Comparison of ENCODE assay signal across 1 cellular context in genomic region chr3:134483195-134483890, GRCh38.
TF ChIP-seq lines count a peak whose summit lies in the region.

No MANE protein-coding gene starts in this region.

TF ChIP-seq in GM12878, 131 proteins besides CTCF, POLR2A, EP300 and RAD21:
- TF ChIP-seq IKZF2 (IDR thresholded peaks at IDR 0.05), result 0 out of 4 replicates have a peak, but pooled peaks of 1 of the 2 experiments have one; percentile 12
- TF ChIP-seq RFX5 (IDR thresholded peaks at IDR 0.05; ENCODE audit: low read depth, low read length), result no peak
